10 cellular contexts compared by ENCODE assay signal in genomic region chr6:71621918-71622519, GRCh38.
DNase-seq lines count a peak whose midpoint lies in the region; ATAC-seq and TF ChIP-seq lines count a peak whose summit lies in the region.
"Had no signal": no experiment of that assay in that cellular context is flagged by ENCODE, and none has a peak within 500 bp of the region (broad histone marks: within the 10 kb centered on the region; RNA-seq: fewer than 3 reads in every experiment).

No MANE protein-coding gene starts in this region.

- H3K9me3 ChIP-seq in heart left ventricle (peaks cover 0 to 10% (median 1%) of the 10 kb centered on the region in 12 donors), fibroblast of lung (ENCODE audit: control insufficient read depth, insufficient read depth, low read depth, low read length) (no peaks in the 10 kb centered on the region), upper lobe of left lung (peaks cover 0 to 12% (median 4%) of the 10 kb centered on the region in 4 donors), T-helper 17 cell (ENCODE audit: control insufficient read depth, low read length, poor library complexity, severe bottlenecking) (no peaks in the 10 kb centered on the region)

- no peak for TF ChIP-seq EP300 in upper lobe of left lung (IDR thresholded peaks at IDR 0.05)

- DNase-seq in heart left ventricle (no peak), left cardiac atrium (no peak), NCI-H69 (lab: John Stamatoyannopoulos, UW) (peak; percentile 47), fibroblast of lung (ENCODE audit: low read depth in 2 of 2) (peak in 1 of 2 donors; percentile 27), upper lobe of left lung (no peak), NCI-H187 (lab: John Stamatoyannopoulos, UW) (no peak), T-helper 17 cell (no peak)
- DNase-seq: activated naive CD4-positive, alpha-beta T cell treated with anti-CD3 and anti-CD28 coated beads, Interleukin-2, amount 10 ng/mL, durations not matched to agents 7 days and 5 days; RPMI8226 had no signal

- no peak overlapping the region for H2AFZ ChIP-seq in fibroblast of lung (ENCODE audit: low read length)

- no peaks in the 10 kb centered on the region for H3K36me3 ChIP-seq in heart left ventricle
- no peaks in the 10 kb centered on the region for H3K36me3 ChIP-seq in fibroblast of lung (ENCODE audit: control insufficient read depth, insufficient read depth, low read length)
- H3K36me3 ChIP-seq in upper lobe of left lung: no peaks in the 10 kb centered on the region

- no peaks in the 10 kb centered on the region for H3K36me3 Mint-ChIP-seq in T-helper 17 cell (ENCODE audit: low read depth)
- H3K36me3 Mint-ChIP-seq: activated naive CD4-positive, alpha-beta T cell treated with anti-CD3 and anti-CD28 coated beads, Interleukin-2, amount 10 ng/mL, durations not matched to agents 7 days and 5 days had no signal

- no peak overlapping the region for H3K4me3 Mint-ChIP-seq in T-helper 17 cell
- H3K4me3 Mint-ChIP-seq: activated naive CD4-positive, alpha-beta T cell treated with anti-CD3 and anti-CD28 coated beads, Interleukin-2, amount 10 ng/mL, durations not matched to agents 7 days and 5 days had no signal

- H3K9ac ChIP-seq in fibroblast of lung (ENCODE audit: insufficient read depth, low read length): no peak overlapping the region

- H3K4me1 ChIP-seq in heart left ventricle: no peaks in the 10 kb centered on the region
- H3K4me1 ChIP-seq in fibroblast of lung (ENCODE audit: control insufficient read depth, extremely low read depth, insufficient read depth, low read length): no peaks in the 10 kb centered on the region
- H3K4me1 ChIP-seq in upper lobe of left lung: no peaks in the 10 kb centered on the region

- ATAC-seq in heart left ventricle (no peak), left cardiac atrium (no peak), upper lobe of left lung (ENCODE audit: low FRiP score in 2 of 2) (no peak), HG03565 (IDR thresholded peaks at IDR 0.05; ENCODE audit: unreplicated experiment) (no peak), T-helper 17 cell (no peak)

- intact Hi-C loops in heart left ventricle (cut with DNase I) (loop anchor here in 7 of 10 donors (5.0 to 10.0 kb wide), 3 partner anchors 460 to 465 kb away; no protein-coding TSS in a partner anchor), left cardiac atrium (cut with DNase I) (no loop called here)

- no peak overlapping the region for H3K4me3 ChIP-seq in heart left ventricle
- no peak overlapping the region for H3K4me3 ChIP-seq in fibroblast of lung (replicated peaks in 1 of 4; ENCODE audit: control extremely low read depth in 1 of 4, insufficient read depth in 1 of 4, low read depth in 3 of 4, low read length in 4 of 4)
- H3K4me3 ChIP-seq in upper lobe of left lung: no peak overlapping the region

- no peaks in the 10 kb centered on the region for H3K27me3 Mint-ChIP-seq in T-helper 17 cell
- H3K27me3 Mint-ChIP-seq: activated naive CD4-positive, alpha-beta T cell treated with anti-CD3 and anti-CD28 coated beads, Interleukin-2, amount 10 ng/mL, durations not matched to agents 7 days and 5 days had no signal

- TF ChIP-seq POLR2A in heart left ventricle (IDR thresholded peaks at IDR 0.05) (no peak), upper lobe of left lung (IDR thresholded peaks at IDR 0.05) (no peak)

- no peaks in the 10 kb centered on the region for H4K20me1 ChIP-seq in fibroblast of lung (ENCODE audit: control insufficient read depth, extremely low read depth, insufficient read depth, low read length)

- 45 to 56% (median 51%) methylated on average over 3 of the region's 3 CpGs for WGBS in heart left ventricle, 4 donors
- WGBS in upper lobe of left lung, 2 donors: 49% methylated on average over 3 of the region's 3 CpGs

- H3K79me2 ChIP-seq in fibroblast of lung (ENCODE audit: control insufficient read depth, insufficient read depth, low read length): no peaks in the 10 kb centered on the region

- no peaks in the 10 kb centered on the region for H3K4me1 Mint-ChIP-seq in T-helper 17 cell
- H3K4me1 Mint-ChIP-seq: activated naive CD4-positive, alpha-beta T cell treated with anti-CD3 and anti-CD28 coated beads, Interleukin-2, amount 10 ng/mL, durations not matched to agents 7 days and 5 days had no signal

- no peak overlapping the region for H3K4me2 ChIP-seq in fibroblast of lung (ENCODE audit: extremely low read depth, insufficient read depth, low read length)

- H3K27me3 ChIP-seq in heart left ventricle (no peaks in the 10 kb centered on the region), fibroblast of lung (ENCODE audit: control insufficient read depth, insufficient read depth, low read length) (no peaks in the 10 kb centered on the region), upper lobe of left lung (no peaks in the 10 kb centered on the region)

- TF ChIP-seq CTCF in heart left ventricle (IDR thresholded peaks at IDR 0.05) (peak in 9 of 12 donors; percentile 12 to 52 (median 28)), fibroblast of lung (conservative IDR thresholded peaks at IDR 0.05 in 1 of 2, IDR thresholded peaks at IDR 0.05 in 1 of 2; ENCODE audit: low read depth in 1 of 2, low read length in 2 of 2) (peak; percentile 39 to 49), upper lobe of left lung (IDR thresholded peaks at IDR 0.05) (peak in 4 of 6 experiments; percentile 7 to 22 (median 16))

- H3K27ac Mint-ChIP-seq in T-helper 17 cell: no peak overlapping the region
- H3K27ac Mint-ChIP-seq: activated naive CD4-positive, alpha-beta T cell treated with anti-CD3 and anti-CD28 coated beads, Interleukin-2, amount 10 ng/mL, durations not matched to agents 7 days and 5 days had no signal

- H3K27ac ChIP-seq in heart left ventricle (no peak overlapping the region), fibroblast of lung (ENCODE audit: insufficient read depth, low read length) (no peak overlapping the region), upper lobe of left lung (no peak overlapping the region)

Comparison
In these comparisons a context has a peak if more than half of its experiments do, and no peak if none do; other contexts are left out.
1. intact Hi-C loops: an anchor here in heart left ventricle (5.0 to 10.0 kb wide); none called in left cardiac atrium.